ENCODE assay signal across 7 cellular contexts in the genomic region with DNA sequence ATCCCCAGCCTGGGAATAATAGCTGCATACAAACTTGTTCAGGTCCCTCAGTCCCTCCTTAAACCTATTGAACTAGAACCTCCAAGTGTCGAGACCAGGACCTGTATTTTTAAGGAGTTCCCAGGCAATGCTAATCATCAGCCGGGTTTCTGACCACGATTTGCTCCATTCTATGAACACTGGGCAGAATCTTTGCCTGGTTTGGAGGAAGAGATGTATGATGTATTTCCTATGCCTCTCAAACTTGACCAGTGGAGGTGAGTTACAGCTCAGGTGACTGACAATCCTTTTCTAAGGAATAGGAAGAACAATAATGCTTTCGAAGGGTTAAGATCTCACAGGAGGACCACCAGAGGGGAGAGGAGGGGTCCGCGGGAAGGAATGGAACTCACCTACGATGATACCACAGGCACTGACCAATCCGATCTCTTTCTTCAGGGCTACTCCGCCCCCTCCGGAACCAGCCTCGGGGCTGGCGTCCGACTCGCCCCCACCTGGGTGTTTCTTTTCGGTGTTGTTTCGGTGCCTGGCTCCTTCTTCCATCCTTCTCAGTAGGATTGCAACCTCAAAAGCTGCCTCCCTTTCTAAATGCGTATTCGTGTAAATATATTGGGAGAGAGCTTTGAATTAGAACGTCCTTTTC. TPM values are rescaled to one million over a fixed set of nuclear protein-coding genes. Genes with fewer than 3 reads are reported as not detected.
DNase-seq lines count a peak whose midpoint lies in the region; ATAC-seq, FAIRE-seq and TF ChIP-seq lines count a peak whose summit lies in the region.

No MANE protein-coding gene starts in this region.

- TF ChIP-seq POLR2A in H1 (IDR thresholded peaks at IDR 0.05; ENCODE audit: control extremely low read depth in 1 of 2, low read depth in 2 of 2, low read length in 2 of 2) = no peak; a peak in 1 of 3 replicates

- H4K20me1 ChIP-seq in H1 (replicated peaks in 1 of 2; ENCODE audit: control insufficient read depth in 1 of 2, insufficient read depth in 2 of 2, low read length in 2 of 2) = peaks cover 0 to 7% of the 10 kb centered on the region in 2 experiments

- peak overlapping the region; percentile 76 for H3K4me3 ChIP-seq in HUES64 (ENCODE audit: low read length)
- peak overlapping the region; percentile 31 for H3K4me3 ChIP-seq in WERI-Rb-1 (ENCODE audit: low read depth, low read length)
- peak overlapping the region; percentile 52 to 83 (median 62) for H3K4me3 ChIP-seq in H1 (ENCODE audit: extremely low read depth in 1 of 4, insufficient read depth in 2 of 4, low read depth in 3 of 4, low read length in 4 of 4)

- H3K14ac ChIP-seq in H1 (ENCODE audit: insufficient read length) = no peak overlapping the region

- FAIRE-seq in H1 (lab: Jason Lieb, UNC) = peak; percentile 57

- TF ChIP-seq CTCF in WERI-Rb-1 (IDR thresholded peaks at IDR 0.05; ENCODE audit: low read depth, low read length) (no peak), H1 (IDR thresholded peaks at IDR 0.05; ENCODE audit: control extremely low read depth in 1 of 3, insufficient read depth in 1 of 3, low read depth in 1 of 3, low read length in 3 of 3) (no peak), mesothelial cell of epicardium (IDR thresholded peaks at IDR 0.05; ENCODE audit: unreplicated experiment) (no peak)

- no peak overlapping the region for H2BK20ac ChIP-seq in H1 (ENCODE audit: low read length)

- no peak overlapping the region for H3K56ac ChIP-seq in H1 (replicated peaks; ENCODE audit: insufficient read length, low read depth, low read length)

- ATAC-seq in stimulated activated naive CD8-positive, alpha-beta T cell treated with anti-CD3 and anti-CD28 coated beads, Interleukin-15, amount 100 ng/mL, for 72 hours = peak; percentile 82
- ATAC-seq in GM21526 (IDR thresholded peaks at IDR 0.05; ENCODE audit: low FRiP score, unreplicated experiment) = no peak

- DNase-seq in WERI-Rb-1 (peak; percentile 19), H1 (ENCODE audit: low read depth in 1 of 2, low spot score in 2 of 2) (peak; percentile 38 to 79), mesothelial cell of epicardium (ENCODE audit: low spot score in 2 of 2, unreplicated experiment in 2 of 2) (peak; percentile 38 to 58), SK-N-DZ (ENCODE audit: low spot score) (no peak)
- DNase-seq in stimulated activated naive CD8-positive, alpha-beta T cell treated with anti-CD3 and anti-CD28 coated beads, Interleukin-15, amount 100 ng/mL, for 72 hours = peak; percentile 32 to 42

- H3K4ac ChIP-seq in H1 (replicated peaks; ENCODE audit: insufficient read length, low read depth, low read length) = no peak overlapping the region

- no peak overlapping the region for H3K27ac Mint-ChIP-seq in mesothelial cell of epicardium
- H3K27ac Mint-ChIP-seq in stimulated activated naive CD8-positive, alpha-beta T cell treated with anti-CD3 and anti-CD28 coated beads, Interleukin-15, amount 100 ng/mL, for 72 hours = no peak overlapping the region

- no peak overlapping the region for H4K91ac ChIP-seq in H1 (replicated peaks; ENCODE audit: insufficient read length, low read length)

- no peak overlapping the region for H2BK5ac ChIP-seq in H1 (ENCODE audit: low read depth, low read length)

- H3K4me2 ChIP-seq in H1 (ENCODE audit: insufficient read depth in 1 of 2, low read depth in 2 of 2, low read length in 2 of 2) = peak overlapping the region; percentile 67 to 72

- H3K27ac ChIP-seq in HUES64 (ENCODE audit: low read depth, low read length) = no peak overlapping the region; the same call in 1 of the 2 replicates
- no peak overlapping the region for H3K27ac ChIP-seq in WERI-Rb-1
- no peak overlapping the region for H3K27ac ChIP-seq in H1 (ENCODE audit: low read depth, low read length)

- POLR2A ChIA-PET in H1 (lab: Charles Lee; ENCODE audit: partially characterized antibody) = interaction anchor here (0.7 to 2.3 kb wide), 11 partner anchors 8 to 138 kb away, joined by 3 to 10 read pairs (median 3); a partner anchor contains a TSS

- WGBS in HUES64 = 2% methylated on average over 16 of the region's 19 CpGs
- 1% methylated on average over 19 of the region's 19 CpGs; no CpG with 5 or more reads in 1 of the 2 experiments for WGBS in H1 (ENCODE audit: extremely low coverage in 1 of 2, insufficient coverage in 1 of 2, insufficient read length in 1 of 2, insufficient replicate concordance in 2 of 2, low coverage in 1 of 2, low lambda C conversion rate in 2 of 2, missing lambda C conversion rate in 1 of 2), 2 experiments

- TF ChIP-seq EP300 in H1 (IDR thresholded peaks at IDR 0.05; ENCODE audit: borderline replicate concordance in 1 of 2, low read depth in 2 of 2, low read length in 2 of 2) = no peak

- H3K79me1 ChIP-seq in H1 (ENCODE audit: low read depth, low read length) = 0 out of 2 replicates have a peak, but pooled peaks cover 3% of the 10 kb centered on the region

- H3K9ac ChIP-seq in HUES64 (ENCODE audit: low read depth, low read length) = peak overlapping the region; percentile 50
- peak overlapping the region in 3 of 4 experiments; percentile 31 to 58 (median 47); a peak in 5 of 7 replicates for H3K9ac ChIP-seq in H1 (replicated peaks in 1 of 4; ENCODE audit: extremely low read depth in 1 of 4, low read depth in 3 of 4, low read length in 3 of 4)

- H2BK12ac ChIP-seq in H1 (ENCODE audit: low read depth, low read length) = no peak overlapping the region

- no peak overlapping the region for H2BK120ac ChIP-seq in H1 (replicated peaks; ENCODE audit: low read depth, low read length)

- H3K9me3 Mint-ChIP-seq in mesothelial cell of epicardium = no peaks in the 10 kb centered on the region
- H3K9me3 Mint-ChIP-seq in stimulated activated naive CD8-positive, alpha-beta T cell treated with anti-CD3 and anti-CD28 coated beads, Interleukin-15, amount 100 ng/mL, for 72 hours = no peaks in the 10 kb centered on the region

- H3K79me2 ChIP-seq in H1 (ENCODE audit: control insufficient read depth in 1 of 2, insufficient read depth in 2 of 2, low read length in 2 of 2) = peaks cover 5 to 47% of the 10 kb centered on the region in 2 experiments

- H3K36me3 Mint-ChIP-seq in mesothelial cell of epicardium = no peaks in the 10 kb centered on the region

- 0 out of 2 replicates have a peak, but pooled peaks cover under 1% of the 10 kb centered on the region for H3K36me3 ChIP-seq in HUES64 (ENCODE audit: insufficient read depth, low read length)
- H3K36me3 ChIP-seq in WERI-Rb-1 = no peaks in the 10 kb centered on the region
- no peaks in the 10 kb centered on the region for H3K36me3 ChIP-seq in H1 (ENCODE audit: control insufficient read depth in 2 of 4, insufficient read depth in 4 of 4, low read length in 3 of 4)

- H3K4me1 Mint-ChIP-seq in mesothelial cell of epicardium = peaks cover 18% of the 10 kb centered on the region
- H3K4me1 Mint-ChIP-seq in stimulated activated naive CD8-positive, alpha-beta T cell treated with anti-CD3 and anti-CD28 coated beads, Interleukin-15, amount 100 ng/mL, for 72 hours = peaks cover 1% of the 10 kb centered on the region

- CTCF ChIA-PET in H1 (lab: Charles Lee; ENCODE audit: partially characterized antibody) = interaction anchor here (0.6 to 10.7 kb wide), 12 partner anchors 12 to 1241 kb away, joined by 3 to 290 read pairs (median 4); a partner anchor contains a TSS

- H3K4me1 ChIP-seq in HUES64 (ENCODE audit: insufficient read depth, low read length) (peaks cover 17% of the 10 kb centered on the region), H1 (replicated peaks in 1 of 4; ENCODE audit: control insufficient read depth in 3 of 4, insufficient read depth in 4 of 4, low read length in 3 of 4) (peaks cover 0 to 4% (median under 1%) of the 10 kb centered on the region in 4 experiments; a peak in 5 of 7 replicates)

- H3K4me3 Mint-ChIP-seq in mesothelial cell of epicardium = no peak overlapping the region
- H3K4me3 Mint-ChIP-seq in stimulated activated naive CD8-positive, alpha-beta T cell treated with anti-CD3 and anti-CD28 coated beads, Interleukin-15, amount 100 ng/mL, for 72 hours = no peak overlapping the region

- no peak overlapping the region for H4K8ac ChIP-seq in H1 (ENCODE audit: extremely low read depth, insufficient read depth, low read length)

- no peak overlapping the region for H2AK5ac ChIP-seq in H1 (ENCODE audit: low read depth, low read length)

- peak overlapping the region; percentile 1 for H4K5ac ChIP-seq in H1 (ENCODE audit: insufficient read length, low read depth, low read length)

- no peak overlapping the region for H3K23ac ChIP-seq in H1 (ENCODE audit: insufficient read length)

- H2BK15ac ChIP-seq in H1 (ENCODE audit: low read length) = no peak overlapping the region; the same call in 1 of the 2 replicates

- H3K27me3 Mint-ChIP-seq in mesothelial cell of epicardium (ENCODE audit: low read depth) = no peaks in the 10 kb centered on the region
- H3K27me3 Mint-ChIP-seq in stimulated activated naive CD8-positive, alpha-beta T cell treated with anti-CD3 and anti-CD28 coated beads, Interleukin-15, amount 100 ng/mL, for 72 hours = no peaks in the 10 kb centered on the region

- no peak for TF ChIP-seq RAD21 in H1 (IDR thresholded peaks at IDR 0.05 in 1 of 2, conservative IDR thresholded peaks at IDR 0.05 in 1 of 2; ENCODE audit: low read depth in 2 of 2, low read length in 2 of 2)

- no peak overlapping the region for H2AFZ ChIP-seq in H1 (ENCODE audit: low read length)

- H3K9me3 ChIP-seq in HUES64 (ENCODE audit: insufficient read depth, low read depth, low read length) = no peaks in the 10 kb centered on the region
- no peaks in the 10 kb centered on the region for H3K9me3 ChIP-seq in WERI-Rb-1 (ENCODE audit: severe bottlenecking)
- no peaks in the 10 kb centered on the region; a peak in 1 of 4 replicates for H3K9me3 ChIP-seq in H1 (ENCODE audit: insufficient read depth in 2 of 2, low read depth in 1 of 2, low read length in 1 of 2)

- no peak overlapping the region for H3K18ac ChIP-seq in H1 (ENCODE audit: extremely low read depth, low read length)

- peaks cover 6% of the 10 kb centered on the region; the same call in 1 of the 2 replicates for H3K23me2 ChIP-seq in H1 (ENCODE audit: low read depth, low read length)

- H3K27me3 ChIP-seq in HUES64 (ENCODE audit: insufficient read depth, low read length) (no peaks in the 10 kb centered on the region), WERI-Rb-1 (ENCODE audit: insufficient read depth, low read depth, severe bottlenecking) (peaks cover 44% of the 10 kb centered on the region), H1 (replicated peaks in 1 of 4; ENCODE audit: control insufficient read depth in 3 of 4, extremely low read depth in 1 of 4, insufficient read depth in 3 of 4, low read length in 3 of 4) (no peaks in the 10 kb centered on the region)

RNA-seq across cellular contexts. Expression of a gene that starts 1.0 kb away (rescaled TPM):
- polyA plus RNA-seq in HUES64 (2013, experiment 1 of 2) = 126 TPM
- polyA plus RNA-seq in HUES64 (2013, experiment 2 of 2) = 141 TPM
- 204 and 209 TPM in 2 replicates for total RNA-seq in H1 (2021; fragmentation: NEBNext Ultra II Directional; extraction: Animal tissue kit (Norgen Biotek cat#: 25700))
- 181 and 182 TPM in 2 replicates for polyA plus RNA-seq in H1 (2011; rRNA removed)
- polyA plus RNA-seq in H1 (2011; cell fraction: cytosol; rRNA removed) = 72.1 TPM
- 146 TPM for polyA plus RNA-seq in H1 (2011; cell fraction: nucleus; rRNA removed)
- polyA plus RNA-seq in H1 (2012, experiment 1 of 2) = 162 to 194 TPM (median 173 TPM) in 4 replicates
- 152 TPM for polyA plus RNA-seq in H1 (2012, experiment 2 of 2)
- 383 TPM for polyA plus RNA-seq in H1 (2013, experiment 1 of 2)
- polyA plus RNA-seq in H1 (2013, experiment 2 of 2) = 341 TPM
- polyA minus RNA-seq in H1 (2011; rRNA and poly(A)+ RNA removed) = 234 and 286 TPM in 2 replicates
- 176 TPM for polyA minus RNA-seq in H1 (2011; cell fraction: cytosol; rRNA and poly(A)+ RNA removed)
- polyA minus RNA-seq in H1 (2011; cell fraction: nucleus; rRNA and poly(A)+ RNA removed) = 79.9 TPM
- 52.5 to 62.3 TPM (median 58.7 TPM) in 3 replicates for total RNA-seq in mesothelial cell of epicardium
- 0.63 TPM in 1 of 2 replicates, not detected in the other for polyA plus RNA-seq in SK-N-DZ (2014; cell fraction: cytosol; rRNA removed)
- polyA plus RNA-seq in SK-N-DZ (2014; cell fraction: nucleus; rRNA removed) = not detected in 2 replicates

RNA-seq across cellular contexts. Expression of a gene that starts 55.2 kb away (rescaled TPM):
- 0.20 TPM for polyA plus RNA-seq in HUES64 (2013, experiment 1 of 2)
- polyA plus RNA-seq in HUES64 (2013, experiment 2 of 2) = 0.63 TPM
- 1.2 TPM in 1 of 2 replicates, not detected in the other for total RNA-seq in H1 (2021; fragmentation: NEBNext Ultra II Directional; extraction: Animal tissue kit (Norgen Biotek cat#: 25700))
- 0.36 and 0.95 TPM in 2 replicates for polyA plus RNA-seq in H1 (2011; rRNA removed)
- 0.32 TPM for polyA plus RNA-seq in H1 (2011; cell fraction: cytosol; rRNA removed)
- 0.36 TPM for polyA plus RNA-seq in H1 (2011; cell fraction: nucleus; rRNA removed)
- polyA plus RNA-seq in H1 (2012, experiment 1 of 2) = 0.20 to 1.1 TPM (median 0.38 TPM) in 3 of 4 replicates, not detected in the other
- polyA plus RNA-seq in H1 (2012, experiment 2 of 2) = 0.20 TPM
- 0.34 TPM for polyA plus RNA-seq in H1 (2013, experiment 1 of 2)
- polyA plus RNA-seq in H1 (2013, experiment 2 of 2) = 0.55 TPM
- 0.44 and 0.95 TPM in 2 replicates for polyA minus RNA-seq in H1 (2011; rRNA and poly(A)+ RNA removed)
- polyA minus RNA-seq in H1 (2011; cell fraction: cytosol; rRNA and poly(A)+ RNA removed) = not detected
- not detected for polyA minus RNA-seq in H1 (2011; cell fraction: nucleus; rRNA and poly(A)+ RNA removed)
- total RNA-seq in mesothelial cell of epicardium = not detected in 3 replicates
- polyA plus RNA-seq in SK-N-DZ (2014; cell fraction: cytosol; rRNA removed) = not detected in 2 replicates
- not detected in 2 replicates for polyA plus RNA-seq in SK-N-DZ (2014; cell fraction: nucleus; rRNA removed)
